25 cellular contexts compared by ENCODE assay signal in genomic region chr15:48993411-48993810, GRCh38.
"Had no signal": no experiment of that assay in that cellular context is flagged by ENCODE, and none has a peak within 500 bp of the region (broad histone marks: within the 10 kb centered on the region; RNA-seq: fewer than 3 reads in every experiment).

No MANE protein-coding gene starts in this region.

- H3K4me1 ChIP-seq: Peyer's patch, SJCRH30 had no signal

- H3K9me3 ChIP-seq: Peyer's patch, SJCRH30 had no signal

- H3K27ac ChIP-seq: brain microvascular endothelial cell, cardiac muscle cell, Peyer's patch, RWPE1, SJCRH30, WERI-Rb-1 had no signal

- H3K27me3 ChIP-seq: brain microvascular endothelial cell, cardiac muscle cell, Peyer's patch, SJCRH30 had no signal

- DNase-seq: activated CD4-positive, alpha-beta T cell treated with anti-CD3 and anti-CD28 coated beads for 48 hours; activated CD4-positive, alpha-beta T cell treated with anti-CD3 and anti-CD28 coated beads, Interleukin-2, amount 50 U/mL, for 4 hours; activated CD8-positive, alpha-beta memory T cell treated with anti-CD3 and anti-CD28 coated beads, Interleukin-2, amount 50 U/mL, for 48 hours; activated CD8-positive, alpha-beta T cell treated with anti-CD3 and anti-CD28 coated beads, Interleukin-2, amount 10 ng/mL, durations not matched to agents 7 days and 5 days; activated naive CD4-positive, alpha-beta T cell; activated T-cell treated with anti-CD3 and anti-CD28 coated beads, Interleukin-2, amount 50 U/mL, for 1 hour; brain microvascular endothelial cell; Karpas-422; MM.1S; NCI-H1105; NCI-H1436; NCI-H187; NCI-H2081; NCI-H510A treated with DMSO at 0.1 percent for 48 hours; NCI-H69; NK-92 treated with Interleukin-12 subunit alpha and Interleukin-12 subunit beta, amount 100 ng/mL, for 24 hours; Peyer's patch; Right ventricle myocardium superior; SJCRH30; T-helper 2 cell; T1000; WERI-Rb-1 had no signal

- H3K4me3 ChIP-seq: cardiac muscle cell, K562, Peyer's patch, SJCRH30 had no signal

- ATAC-seq: activated CD8-positive, alpha-beta T cell treated with anti-CD3 and anti-CD28 coated beads, Interleukin-2, amount 10 ng/mL, durations not matched to agents 7 days and 5 days; K562 had no signal
